ENCODE assay signal across 1 cellular context in the genomic region with DNA sequence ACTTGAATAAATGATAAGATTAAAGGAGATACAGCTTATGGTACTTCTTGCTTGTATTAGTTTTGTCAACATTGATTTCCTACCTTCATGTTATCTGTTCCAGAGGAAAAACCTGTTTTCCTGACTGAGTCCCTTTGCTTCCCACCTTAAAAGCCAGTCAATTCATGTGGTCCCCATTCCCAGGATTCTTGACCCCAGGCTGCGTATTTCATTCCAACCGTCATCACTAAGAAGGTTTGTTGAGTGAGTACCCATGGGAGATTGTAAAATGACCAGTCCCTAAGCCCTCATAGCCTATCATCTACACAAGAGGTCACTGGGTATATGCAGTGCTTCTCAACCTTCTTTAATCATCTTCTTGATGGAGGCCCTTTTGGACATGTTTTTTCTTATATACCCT.
TF ChIP-seq lines count a peak whose summit lies in the region.

No MANE protein-coding gene starts in this region.

TF ChIP-seq in WTC11, 78 proteins besides CTCF, POLR2A, EP300 and RAD21 (continued from another document):
- TF ChIP-seq MLX (CRISPR knock-in tag; IDR thresholded peaks at IDR 0.05) (no peak), ZNF671 (CRISPR knock-in tag; IDR thresholded peaks at IDR 0.05) (no peak), ZBTB21 (CRISPR knock-in tag; IDR thresholded peaks at IDR 0.05; ENCODE audit: borderline replicate concordance) (no peak), FOXP1 (CRISPR knock-in tag; IDR thresholded peaks at IDR 0.05; ENCODE audit: borderline replicate concordance) (no peak), GABPB1 (CRISPR knock-in tag; IDR thresholded peaks at IDR 0.05) (no peak), ZNF263 (CRISPR knock-in tag; IDR thresholded peaks at IDR 0.05; ENCODE audit: low read depth) (no peak), IRF2 (CRISPR knock-in tag; IDR thresholded peaks at IDR 0.05; ENCODE audit: borderline replicate concordance, low read depth) (no peak), ZNF423 (CRISPR knock-in tag; IDR thresholded peaks at IDR 0.05) (no peak), TCF7 (CRISPR knock-in tag; IDR thresholded peaks at IDR 0.05; ENCODE audit: low read depth) (no peak), ZNF512 (CRISPR knock-in tag; IDR thresholded peaks at IDR 0.05; ENCODE audit: borderline replicate concordance) (no peak), CREM (CRISPR knock-in tag; IDR thresholded peaks at IDR 0.05) (no peak), ZNF232 (CRISPR knock-in tag; IDR thresholded peaks at IDR 0.05) (no peak), SMAD3 (CRISPR knock-in tag; IDR thresholded peaks at IDR 0.05; ENCODE audit: borderline replicate concordance) (no peak), PRDM15 (CRISPR knock-in tag; IDR thresholded peaks at IDR 0.05) (no peak)
- TF ChIP-seq, protein P1, sequence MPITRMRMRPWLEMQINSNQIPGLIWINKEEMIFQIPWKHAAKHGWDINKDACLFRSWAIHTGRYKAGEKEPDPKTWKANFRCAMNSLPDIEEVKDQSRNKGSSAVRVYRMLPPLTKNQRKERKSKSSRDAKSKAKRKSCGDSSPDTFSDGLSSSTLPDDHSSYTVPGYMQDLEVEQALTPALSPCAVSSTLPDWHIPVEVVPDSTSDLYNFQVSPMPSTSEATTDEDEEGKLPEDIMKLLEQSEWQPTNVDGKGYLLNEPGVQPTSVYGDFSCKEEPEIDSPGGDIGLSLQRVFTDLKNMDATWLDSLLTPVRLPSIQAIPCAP (CRISPR knock-in tag; IDR thresholded peaks at IDR 0.05): no peak
- TF ChIP-seq, protein P2, sequence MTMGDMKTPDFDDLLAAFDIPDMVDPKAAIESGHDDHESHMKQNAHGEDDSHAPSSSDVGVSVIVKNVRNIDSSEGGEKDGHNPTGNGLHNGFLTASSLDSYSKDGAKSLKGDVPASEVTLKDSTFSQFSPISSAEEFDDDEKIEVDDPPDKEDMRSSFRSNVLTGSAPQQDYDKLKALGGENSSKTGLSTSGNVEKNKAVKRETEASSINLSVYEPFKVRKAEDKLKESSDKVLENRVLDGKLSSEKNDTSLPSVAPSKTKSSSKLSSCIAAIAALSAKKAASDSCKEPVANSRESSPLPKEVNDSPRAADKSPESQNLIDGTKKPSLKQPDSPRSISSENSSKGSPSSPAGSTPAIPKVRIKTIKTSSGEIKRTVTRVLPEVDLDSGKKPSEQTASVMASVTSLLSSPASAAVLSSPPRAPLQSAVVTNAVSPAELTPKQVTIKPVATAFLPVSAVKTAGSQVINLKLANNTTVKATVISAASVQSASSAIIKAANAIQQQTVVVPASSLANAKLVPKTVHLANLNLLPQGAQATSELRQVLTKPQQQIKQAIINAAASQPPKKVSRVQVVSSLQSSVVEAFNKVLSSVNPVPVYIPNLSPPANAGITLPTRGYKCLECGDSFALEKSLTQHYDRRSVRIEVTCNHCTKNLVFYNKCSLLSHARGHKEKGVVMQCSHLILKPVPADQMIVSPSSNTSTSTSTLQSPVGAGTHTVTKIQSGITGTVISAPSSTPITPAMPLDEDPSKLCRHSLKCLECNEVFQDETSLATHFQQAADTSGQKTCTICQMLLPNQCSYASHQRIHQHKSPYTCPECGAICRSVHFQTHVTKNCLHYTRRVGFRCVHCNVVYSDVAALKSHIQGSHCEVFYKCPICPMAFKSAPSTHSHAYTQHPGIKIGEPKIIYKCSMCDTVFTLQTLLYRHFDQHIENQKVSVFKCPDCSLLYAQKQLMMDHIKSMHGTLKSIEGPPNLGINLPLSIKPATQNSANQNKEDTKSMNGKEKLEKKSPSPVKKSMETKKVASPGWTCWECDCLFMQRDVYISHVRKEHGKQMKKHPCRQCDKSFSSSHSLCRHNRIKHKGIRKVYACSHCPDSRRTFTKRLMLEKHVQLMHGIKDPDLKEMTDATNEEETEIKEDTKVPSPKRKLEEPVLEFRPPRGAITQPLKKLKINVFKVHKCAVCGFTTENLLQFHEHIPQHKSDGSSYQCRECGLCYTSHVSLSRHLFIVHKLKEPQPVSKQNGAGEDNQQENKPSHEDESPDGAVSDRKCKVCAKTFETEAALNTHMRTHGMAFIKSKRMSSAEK (CRISPR knock-in tag; IDR thresholded peaks at IDR 0.05; ENCODE audit: borderline replicate concordance): no peak
- TF ChIP-seq, protein P3, sequence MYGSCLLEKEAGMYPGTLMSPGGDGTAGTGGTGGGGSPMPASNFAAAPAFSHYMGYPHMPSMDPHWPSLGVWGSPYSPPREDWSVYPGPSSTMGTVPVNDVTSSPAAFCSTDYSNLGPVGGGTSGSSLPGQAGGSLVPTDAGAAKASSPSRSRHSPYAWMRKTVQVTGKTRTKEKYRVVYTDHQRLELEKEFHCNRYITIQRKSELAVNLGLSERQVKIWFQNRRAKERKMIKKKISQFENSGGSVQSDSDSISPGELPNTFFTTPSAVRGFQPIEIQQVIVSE (CRISPR knock-in tag; IDR thresholded peaks at IDR 0.05; ENCODE audit: borderline replicate concordance): no peak
- TF ChIP-seq, protein P4, sequence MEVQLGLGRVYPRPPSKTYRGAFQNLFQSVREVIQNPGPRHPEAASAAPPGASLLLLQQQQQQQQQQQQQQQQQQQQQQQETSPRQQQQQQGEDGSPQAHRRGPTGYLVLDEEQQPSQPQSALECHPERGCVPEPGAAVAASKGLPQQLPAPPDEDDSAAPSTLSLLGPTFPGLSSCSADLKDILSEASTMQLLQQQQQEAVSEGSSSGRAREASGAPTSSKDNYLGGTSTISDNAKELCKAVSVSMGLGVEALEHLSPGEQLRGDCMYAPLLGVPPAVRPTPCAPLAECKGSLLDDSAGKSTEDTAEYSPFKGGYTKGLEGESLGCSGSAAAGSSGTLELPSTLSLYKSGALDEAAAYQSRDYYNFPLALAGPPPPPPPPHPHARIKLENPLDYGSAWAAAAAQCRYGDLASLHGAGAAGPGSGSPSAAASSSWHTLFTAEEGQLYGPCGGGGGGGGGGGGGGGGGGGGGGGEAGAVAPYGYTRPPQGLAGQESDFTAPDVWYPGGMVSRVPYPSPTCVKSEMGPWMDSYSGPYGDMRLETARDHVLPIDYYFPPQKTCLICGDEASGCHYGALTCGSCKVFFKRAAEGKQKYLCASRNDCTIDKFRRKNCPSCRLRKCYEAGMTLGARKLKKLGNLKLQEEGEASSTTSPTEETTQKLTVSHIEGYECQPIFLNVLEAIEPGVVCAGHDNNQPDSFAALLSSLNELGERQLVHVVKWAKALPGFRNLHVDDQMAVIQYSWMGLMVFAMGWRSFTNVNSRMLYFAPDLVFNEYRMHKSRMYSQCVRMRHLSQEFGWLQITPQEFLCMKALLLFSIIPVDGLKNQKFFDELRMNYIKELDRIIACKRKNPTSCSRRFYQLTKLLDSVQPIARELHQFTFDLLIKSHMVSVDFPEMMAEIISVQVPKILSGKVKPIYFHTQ (CRISPR knock-in tag; IDR thresholded peaks at IDR 0.05): no peak
